7 cellular contexts compared by ENCODE assay signal in the genomic region with DNA sequence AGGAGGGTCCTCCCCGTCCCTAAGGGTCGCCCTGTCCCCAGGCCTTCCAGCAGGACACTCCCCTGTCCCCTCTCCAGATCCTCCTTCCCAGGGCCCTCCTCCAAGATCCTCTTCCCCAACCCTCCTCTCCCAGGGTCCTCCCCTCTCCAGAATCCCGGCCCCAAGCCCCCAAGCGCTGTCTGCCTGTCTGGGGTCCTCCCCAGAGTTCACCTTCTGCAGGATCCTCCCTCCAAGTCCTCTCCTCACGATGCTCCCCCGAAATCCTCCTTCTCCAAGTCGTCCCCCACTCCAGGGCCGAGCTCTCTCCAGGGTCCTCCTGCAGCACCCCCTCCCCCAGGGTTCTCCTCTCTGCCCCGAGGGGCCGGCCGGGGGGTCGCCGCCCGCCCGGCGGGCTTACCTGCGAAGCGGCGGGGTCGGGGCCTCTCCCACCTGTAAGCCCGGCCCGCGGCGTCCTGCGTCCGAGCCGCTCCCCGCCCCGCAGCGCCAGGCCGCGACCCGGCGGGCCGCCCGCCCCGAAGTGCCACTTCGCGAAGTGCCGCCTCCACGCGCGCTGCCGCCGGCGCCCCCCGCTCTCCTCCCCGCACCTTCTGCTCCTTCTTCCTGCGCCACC. TPM values are rescaled to one million over a fixed set of nuclear protein-coding genes. Genes with fewer than 3 reads are reported as not detected.
A peak's percentile ranks its signal among the peaks of the same experiment; 100 is the strongest.
DNase-seq lines count a peak whose midpoint lies in the region; ATAC-seq and TF ChIP-seq lines count a peak whose summit lies in the region.

No MANE protein-coding gene starts in this region.

- intact Hi-C loops in natural killer cell (cut with micrococcal nuclease): loop anchor here (10.0 kb wide), 1 partner anchor 211 kb away; no protein-coding TSS in a partner anchor

- peaks cover 87% of the 10 kb centered on the region for H3K27me3 ChIP-seq in MM.1S (replicated peaks; ENCODE audit: insufficient read depth, low read length)

- no peaks in the 10 kb centered on the region for H4K20me1 ChIP-seq in MM.1S (ENCODE audit: insufficient read depth, low read length)

- peaks cover 0 to 14% of the 10 kb centered on the region in 2 donors for H3K4me1 Mint-ChIP-seq in effector memory CD8-positive, alpha-beta T cell (ENCODE audit: low read depth in 2 of 2)
- H3K4me1 Mint-ChIP-seq in natural killer cell: peaks cover 8 to 30% of the 10 kb centered on the region in 2 donors

- H2AFZ ChIP-seq in MM.1S (ENCODE audit: low read length): no peak overlapping the region

- H3F3A ChIP-seq in MM.1S (ENCODE audit: insufficient read depth, low read length): no peaks in the 10 kb centered on the region

- H3K4me1 ChIP-seq in MM.1S (ENCODE audit: low read length): no peaks in the 10 kb centered on the region

- H3K9me3 ChIP-seq in MM.1S (replicated peaks; ENCODE audit: insufficient read depth, low read length): no peaks in the 10 kb centered on the region

- no peak overlapping the region for H3K27ac Mint-ChIP-seq in effector memory CD8-positive, alpha-beta T cell
- peak overlapping the region in 1 of 2 donors; percentile 78 for H3K27ac Mint-ChIP-seq in natural killer cell

- peaks cover 3 to 28% of the 10 kb centered on the region in 2 donors for H3K27me3 Mint-ChIP-seq in effector memory CD8-positive, alpha-beta T cell
- peaks cover 0 to 9% of the 10 kb centered on the region in 2 donors for H3K27me3 Mint-ChIP-seq in natural killer cell (ENCODE audit: low read depth in 2 of 2)

- ATAC-seq in GM21515 (IDR thresholded peaks at IDR 0.05; ENCODE audit: unreplicated experiment) (peak; percentile 15), natural killer cell (peak; percentile 25 to 34 (median 25))
- ATAC-seq in effector memory CD8-positive, alpha-beta T cell (replicated peaks): no peak

- H3K9me3 Mint-ChIP-seq in effector memory CD8-positive, alpha-beta T cell: no peaks in the 10 kb centered on the region
- H3K9me3 Mint-ChIP-seq in natural killer cell: no peaks in the 10 kb centered on the region

- H3K9me2 ChIP-seq in MM.1S (replicated peaks; ENCODE audit: insufficient read depth, low read length): no peaks in the 10 kb centered on the region

- no peak for TF ChIP-seq CTCF in MM.1S (IDR thresholded peaks at IDR 0.05; ENCODE audit: low read length)
- TF ChIP-seq CTCF in natural killer cell (IDR thresholded peaks at IDR 0.05): no peak

- H3K4me3 ChIP-seq in MM.1S (ENCODE audit: low read length): no peak overlapping the region

- peaks cover 16% of the 10 kb centered on the region for H3K36me3 Mint-ChIP-seq in effector memory CD8-positive, alpha-beta T cell (ENCODE audit: insufficient read depth)
- H3K36me3 Mint-ChIP-seq in natural killer cell: no peaks in the 10 kb centered on the region

- H3K4me2 ChIP-seq in MM.1S (ENCODE audit: low read depth, low read length): peak overlapping the region; percentile 12; the same call in 1 of the 2 replicates

- H3K27ac ChIP-seq in MM.1S (ENCODE audit: low read length): no peak overlapping the region

- no peak for DNase-seq in MM.1S
- DNase-seq in effector memory CD8-positive, alpha-beta T cell: no peak
- DNase-seq in natural killer cell: no peak
- no peak for DNase-seq in inferior parietal cortex (ENCODE audit: extremely low spot score)
- no peak for DNase-seq in AML-193 (lab: John Stamatoyannopoulos, UW)
- DNase-seq in NCI-H146 (lab: John Stamatoyannopoulos, UW): no peak

- no peaks in the 10 kb centered on the region for H3K36me3 ChIP-seq in MM.1S (replicated peaks; ENCODE audit: insufficient read depth, low read length)

- no peaks in the 10 kb centered on the region for H3K79me2 ChIP-seq in MM.1S (ENCODE audit: low read length)

- no peak overlapping the region for H3K9ac ChIP-seq in MM.1S (ENCODE audit: low read length)

- peak overlapping the region; percentile 82 for H3K4me3 Mint-ChIP-seq in effector memory CD8-positive, alpha-beta T cell
- peak overlapping the region; percentile 86 for H3K4me3 Mint-ChIP-seq in natural killer cell

RNA-seq across cellular contexts. Expression of gene BAIAP2, which starts 0.7 kb away (rescaled TPM):
- 10 to 100 TPM in 2 of 3 donors, 1 to 10 TPM in 1; 6.7 to 12.3 (median 10.4) TPM for total RNA-seq in natural killer cell

RNA-seq across cellular contexts. Expression of gene CHMP6, which starts 42.6 kb away (rescaled TPM):
- total RNA-seq in natural killer cell: 10 to 100 TPM; 26.8 to 33.3 (median 33.0) TPM
